ENCODE assay signal across 12 cellular contexts in the genomic region with DNA sequence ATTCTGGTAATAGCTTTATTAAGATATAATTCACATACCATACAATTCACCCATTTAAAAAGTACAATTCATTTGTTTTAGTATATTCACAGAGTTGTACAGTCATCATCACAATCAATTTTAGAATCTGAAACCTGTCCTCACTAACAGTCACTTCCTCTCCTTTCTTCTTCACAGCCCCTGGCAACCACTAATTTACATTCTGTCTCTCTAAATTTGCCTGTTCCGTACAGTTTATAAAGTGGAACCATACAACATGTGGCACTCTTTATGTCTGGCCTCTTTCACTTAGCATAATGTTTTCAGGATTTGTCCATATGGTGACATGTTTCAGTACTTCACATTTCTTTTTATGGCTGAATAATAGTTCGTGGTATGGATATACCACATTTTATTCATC. TPM values are rescaled to one million over a fixed set of nuclear protein-coding genes. Genes with fewer than 3 reads are reported as not detected.
A peak's percentile ranks its signal among the peaks of the same experiment; 100 is the strongest.
DNase-seq lines count a peak whose midpoint lies in the region; ATAC-seq and TF ChIP-seq lines count a peak whose summit lies in the region.
"Had no signal": no experiment of that assay in that cellular context is flagged by ENCODE, and none has a peak within 500 bp of the region (broad histone marks: within the 10 kb centered on the region; RNA-seq: fewer than 3 reads in every experiment).

No MANE protein-coding gene starts in this region.

- no peaks in the 10 kb centered on the region for H3K27me3 ChIP-seq in heart left ventricle

- no peaks in the 10 kb centered on the region for H3K36me3 ChIP-seq in heart left ventricle
- H3K36me3 ChIP-seq: SJSA1 had no signal

- ATAC-seq in HG02798 (IDR thresholded peaks at IDR 0.05; ENCODE audit: poor library complexity, unreplicated experiment) (peak; percentile 97), heart left ventricle (no peak), left cardiac atrium (no peak)

- TF ChIP-seq POLR2A in heart left ventricle (IDR thresholded peaks at IDR 0.05): no peak

- H3K27ac ChIP-seq in coronary artery (no peak overlapping the region), heart left ventricle (no peak overlapping the region)
- H3K27ac ChIP-seq: SJSA1 had no signal

- no peak overlapping the region for H3K4me3 ChIP-seq in coronary artery
- H3K4me3 ChIP-seq in heart left ventricle: no peak overlapping the region
- H3K4me3 ChIP-seq: SJSA1 had no signal

- DNase-seq in stimulated activated CD4-positive, alpha-beta T cell treated with anti-CD3 and anti-CD28 coated beads, Interleukin-4, amount 100 ng/mL, for 24 hours: peak; percentile 26
- no peak for DNase-seq in stimulated activated CD4-positive, alpha-beta T cell treated with anti-CD3 and anti-CD28 coated beads, Interleukin-12 subunit alpha, Interleukin-12 subunit beta, amount 100 ng/mL, for 4 hours
- peak; percentile 62 for DNase-seq in NAMALWA (ENCODE audit: low spot score)
- no peak for DNase-seq in coronary artery (ENCODE audit: low spot score)
- no peak for DNase-seq in SHP77 treated with DMSO at 0.1 percent for 48 hours (lab: John Stamatoyannopoulos, UW)
- DNase-seq in heart left ventricle: no peak
- DNase-seq in left cardiac atrium: no peak
- DNase-seq: aorta, C1 segment of cervical spinal cord, foreskin fibroblast had no signal

- no peak for TF ChIP-seq CTCF in coronary artery (IDR thresholded peaks at IDR 0.05)
- TF ChIP-seq CTCF in heart left ventricle (IDR thresholded peaks at IDR 0.05): no peak

- intact Hi-C loops in heart left ventricle (cut with DNase I) (no loop called here), left cardiac atrium (cut with DNase I) (no loop called here)

- 57 to 86% (median 81%) methylated on average over 2 of the region's 2 CpGs for WGBS in heart left ventricle, 4 donors

- no peaks in the 10 kb centered on the region for H3K4me1 ChIP-seq in heart left ventricle
- H3K4me1 ChIP-seq: SJSA1 had no signal

- H3K9me3 ChIP-seq in heart left ventricle: peaks cover 0 to 6% (median 0%) of the 10 kb centered on the region in 12 donors
- H3K9me3 ChIP-seq: SJSA1 had no signal

RNA-seq across cellular contexts. Expression of gene ERICH6, which starts 22.7 kb away (rescaled TPM):
- total RNA-seq in heart left ventricle (under 1 TPM in 2 of 9 donors, not detected in 7; 0.32 to 0.54 TPM), left cardiac atrium (under 1 TPM in 1 of 2 donors, not detected in 1; 0.39 TPM)
- polyA plus RNA-seq in heart left ventricle: not detected
- total RNA-seq: SJSA1 had no signal
- polyA plus RNA-seq: aorta had no signal

Comparison
In these comparisons a context has a peak if more than half of its experiments do, and no peak if none do; other contexts are left out.
1. DNase-seq: peak in stimulated activated CD4-positive, alpha-beta T cell treated with anti-CD3 and anti-CD28 coated beads, Interleukin-4, amount 100 ng/mL, for 24 hours (single experiment) and NAMALWA (single experiment); none in stimulated activated CD4-positive, alpha-beta T cell treated with anti-CD3 and anti-CD28 coated beads, Interleukin-12 subunit alpha, Interleukin-12 subunit beta, amount 100 ng/mL, for 4 hours (single experiment), coronary artery (single experiment), SHP77 treated with DMSO at 0.1 percent for 48 hours (single experiment), heart left ventricle (0 of 5) and left cardiac atrium (single experiment).